Comparison of ENCODE assay signal across 24 cellular contexts in genomic region chr16:540645-541340, GRCh38. TPM values are rescaled to one million over a fixed set of nuclear protein-coding genes. Genes with fewer than 3 reads are reported as not detected.
"Had no signal": no experiment of that assay in that cellular context is flagged by ENCODE, and none has a peak within 500 bp of the region (broad histone marks: within the 10 kb centered on the region; RNA-seq: fewer than 3 reads in every experiment).

No MANE protein-coding gene starts in this region.

- H2AFZ ChIP-seq: hepatocyte had no signal

- H3K9me3 ChIP-seq: neutrophil, suprapubic skin, thyroid gland, upper lobe of left lung, vagina had no signal

- H3K4me3 ChIP-seq: coronary artery, hepatocyte, lung, smooth muscle cell, suprapubic skin, thyroid gland, upper lobe of left lung, vagina had no signal

- H3K4me2 ChIP-seq: hepatocyte, smooth muscle cell had no signal

- DNase-seq: effector CD4-positive, alpha-beta T cell; endodermal cell; foreskin melanocyte; head of caudate nucleus; left colon; left ventricle myocardium superior; mesendoderm; naive thymus-derived CD4-positive, alpha-beta T cell; nephron progenitor cell; posterior cingulate gyrus; stimulated activated CD4-positive, alpha-beta T cell treated with anti-CD3 and anti-CD28 coated beads, Interleukin-2, amount 100 ng/mL, for 48 hours; stimulated activated naive CD8-positive, alpha-beta T cell treated with anti-CD3 and anti-CD28 coated beads, Interleukin-15, Interleukin-2, amounts not matched to agents 100 U/mL and 50 U/mL, for 24 hours; thyroid gland; upper lobe of left lung had no signal

- H3K27me3 Mint-ChIP-seq: naive thymus-derived CD4-positive, alpha-beta T cell had no signal

- H3K4me3 Mint-ChIP-seq: endodermal cell; naive thymus-derived CD4-positive, alpha-beta T cell; nephron progenitor cell had no signal

- H3K9me3 Mint-ChIP-seq: endodermal cell; naive thymus-derived CD4-positive, alpha-beta T cell; nephron progenitor cell had no signal

- H3K36me3 ChIP-seq: thyroid gland had no signal

- H3K27ac ChIP-seq: coronary artery, hepatocyte, neutrophil, suprapubic skin, thyroid gland, upper lobe of left lung, vagina had no signal

- H3K27me3 ChIP-seq: hepatocyte, neutrophil, suprapubic skin, thyroid gland, upper lobe of left lung, vagina had no signal

- H3K4me1 Mint-ChIP-seq: endodermal cell had no signal

- H3K27ac Mint-ChIP-seq: endodermal cell; naive thymus-derived CD4-positive, alpha-beta T cell had no signal

- ATAC-seq: left colon; left ventricle myocardium superior; naive thymus-derived CD4-positive, alpha-beta T cell; stimulated activated naive CD8-positive, alpha-beta T cell treated with anti-CD3 and anti-CD28 coated beads, Interleukin-15, Interleukin-2, amounts not matched to agents 100 U/mL and 50 U/mL, for 24 hours had no signal

- H3K4me1 ChIP-seq: thyroid gland, upper lobe of left lung, vagina had no signal

RNA-seq across cellular contexts. Expression of gene PRR35, which starts 19.4 kb away (rescaled TPM):
- total RNA-seq: dermis microvascular lymphatic vessel endothelial cell; hepatocyte; kidney epithelial cell; left colon; left ventricle myocardium superior; lung; naive thymus-derived CD4-positive, alpha-beta T cell; pulmonary artery endothelial cell; smooth muscle cell; suprapubic skin; thyroid gland; upper lobe of left lung; vagina had no signal
- polyA plus RNA-seq: hepatocyte; lung; naive thymus-derived CD4-positive, alpha-beta T cell; smooth muscle cell had no signal
